ENCODE assay signal across 15 cellular contexts in the genomic region with DNA sequence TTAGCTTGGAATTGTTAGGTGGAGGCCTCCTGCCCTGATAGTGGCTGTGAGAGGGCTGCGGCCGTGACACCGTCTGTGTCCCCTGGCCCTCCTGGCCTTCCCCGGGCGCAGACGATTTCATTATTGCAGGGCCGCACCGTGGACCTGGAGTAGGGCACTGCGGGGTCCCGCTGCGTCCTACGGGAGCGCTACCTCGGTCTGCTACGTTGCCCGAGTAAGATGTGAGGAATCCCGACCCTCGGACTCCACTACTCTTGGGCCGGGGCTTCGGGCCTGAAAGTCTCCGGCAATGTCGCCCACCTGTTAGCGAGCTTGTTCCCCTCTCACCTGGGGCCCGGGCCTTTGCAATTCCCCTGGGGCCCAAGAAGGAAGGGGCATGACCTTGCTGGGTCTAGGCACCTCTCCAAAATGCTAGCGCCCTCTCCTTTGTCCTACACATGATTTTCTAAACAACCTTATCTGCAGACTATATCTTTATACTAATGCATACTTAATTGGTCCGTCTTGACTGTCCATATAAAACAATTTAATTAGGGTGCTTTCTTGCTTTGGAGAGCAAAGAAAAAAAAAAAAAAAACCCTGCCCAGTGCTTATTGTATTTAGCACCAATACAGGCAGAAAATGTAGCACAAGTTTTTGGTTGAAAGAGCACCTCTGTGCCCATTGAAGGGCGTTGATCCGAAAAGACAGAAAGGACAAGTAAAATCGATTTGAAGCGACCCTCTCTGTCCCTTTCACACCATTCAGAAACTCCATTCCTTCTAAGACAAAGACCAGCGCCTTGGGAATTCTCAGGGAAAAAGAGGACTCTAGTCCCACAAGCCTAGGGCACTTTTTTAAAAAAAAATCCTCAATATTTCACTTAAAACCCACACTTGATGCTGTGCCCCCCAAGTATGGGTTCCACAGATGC. TPM values are rescaled to one million over a fixed set of nuclear protein-coding genes. Genes with fewer than 3 reads are reported as not detected.
DNase-seq lines count a peak whose midpoint lies in the region; ATAC-seq, FAIRE-seq and TF ChIP-seq lines count a peak whose summit lies in the region.
"Had no signal": no experiment of that assay in that cellular context is flagged by ENCODE, and none has a peak within 500 bp of the region (broad histone marks: within the 10 kb centered on the region; RNA-seq: fewer than 3 reads in every experiment).

No MANE protein-coding gene starts in this region.

- 62% methylated on average over 31 of the region's 31 CpGs for WGBS in liver
- WGBS in HepG2 (ENCODE audit: low lambda C conversion rate) = 92% methylated on average over 28 of the region's 31 CpGs
- no CpG with 5 or more reads among the region's 31 CpGs for WGBS in neuronal stem cell (ENCODE audit: extremely low coverage in 2 of 2, insufficient read length in 2 of 2, insufficient replicate concordance in 1 of 2), 2 donors

- peak overlapping the region; percentile 89 for H3K18ac ChIP-seq in neuronal stem cell (ENCODE audit: low read length)

- no peaks in the 10 kb centered on the region for H3K27me3 ChIP-seq in liver (ENCODE audit: control insufficient read depth in 4 of 4, insufficient read depth in 4 of 4, low read length in 3 of 4)
- no peaks in the 10 kb centered on the region; a peak in 1 of 5 replicates for H3K27me3 ChIP-seq in HepG2 (ENCODE audit: control insufficient read depth in 1 of 2, insufficient read depth in 2 of 2, low read length in 2 of 2)
- no peaks in the 10 kb centered on the region for H3K27me3 ChIP-seq in right atrium auricular region
- peaks cover 0 to 5% (median 0%) of the 10 kb centered on the region in 3 experiments for H3K27me3 ChIP-seq in neuronal stem cell (ENCODE audit: control insufficient read depth in 3 of 3, insufficient read depth in 3 of 3, low read depth in 1 of 3, low read length in 3 of 3)
- H3K27me3 ChIP-seq in uterus = no peaks in the 10 kb centered on the region

- no peak overlapping the region for H4K8ac ChIP-seq in neuronal stem cell (ENCODE audit: low read depth, low read length)

- TF ChIP-seq EP300 in HepG2 (IDR thresholded peaks at IDR 0.05; ENCODE audit: low read depth in 2 of 2, low read length in 2 of 2) (no peak), HepG2 (CRISPR knock-in tag; IDR thresholded peaks at IDR 0.05; ENCODE audit: borderline replicate concordance) (no peak)

- H3K4me1 ChIP-seq in liver (ENCODE audit: control insufficient read depth in 4 of 4, insufficient read depth in 4 of 4, low read length in 3 of 4) (peaks cover 3 to 53% (median 40%) of the 10 kb centered on the region in 4 donors), HepG2 (ENCODE audit: insufficient read depth, low read length) (peaks cover 38% of the 10 kb centered on the region), right atrium auricular region (peaks cover 0 to 28% of the 10 kb centered on the region in 2 donors), neuronal stem cell (ENCODE audit: control insufficient read depth in 2 of 2, insufficient read depth in 1 of 2, low read depth in 1 of 2, low read length in 2 of 2) (peaks cover 25 to 32% of the 10 kb centered on the region in 2 donors), uterus (no peaks in the 10 kb centered on the region)

- TF ChIP-seq RAD21 in liver (IDR thresholded peaks at IDR 0.05) (no peak), HepG2 (CRISPR knock-in tag; IDR thresholded peaks at IDR 0.05) (no peak)

- H2AFZ ChIP-seq in HepG2 (ENCODE audit: low read length) (no peak overlapping the region), neuronal stem cell (ENCODE audit: low read length) (no peak overlapping the region)

- CTCF ChIA-PET in HepG2 (lab: Yijun Ruan, JAX; ENCODE audit: low intra/inter-chr PET ratio, low total read pairs) = no interaction called here

- in situ Hi-C loops in HepG2 (cut with HindIII; ENCODE audit: extremely low pct_ligation_motif_present, low pct_unique_long_range_greater_than_20kb) = no loop called here

- intact Hi-C loops in HepG2 (cut with micrococcal nuclease; ENCODE audit: unreplicated experiment) = loop anchor here (10.0 kb wide), 1 partner anchor 261 kb away; no protein-coding TSS in a partner anchor
- intact Hi-C loops in uterus (cut with DNase I; ENCODE audit: low total_unique reads) = loop anchor here (10.0 kb wide), 2 partner anchors 139 to 1059 kb away; no protein-coding TSS in a partner anchor

- H3K14ac ChIP-seq in neuronal stem cell (ENCODE audit: low read length) = peak overlapping the region; percentile 91

- TF ChIP-seq POLR2A in HepG2 (IDR thresholded peaks at IDR 0.05; ENCODE audit: insufficient read depth in 1 of 2, low read depth in 2 of 2, low read length in 2 of 2) (no peak), uterus (IDR thresholded peaks at IDR 0.05) (no peak)

- H3K36me3 ChIP-seq in liver (ENCODE audit: control insufficient read depth in 4 of 4, insufficient read depth in 3 of 4, low read depth in 1 of 4, low read length in 3 of 4) = no peaks in the 10 kb centered on the region
- H3K36me3 ChIP-seq in HepG2 (replicated peaks in 1 of 2; ENCODE audit: control insufficient read depth in 1 of 2, insufficient read depth in 2 of 2, low read length in 2 of 2) = no peaks in the 10 kb centered on the region
- no peaks in the 10 kb centered on the region for H3K36me3 ChIP-seq in right atrium auricular region
- H3K36me3 ChIP-seq in neuronal stem cell (replicated peaks in 1 of 2; ENCODE audit: control insufficient read depth in 2 of 2, insufficient read depth in 2 of 2, low read length in 2 of 2) = peaks cover 0 to 3% of the 10 kb centered on the region in 2 donors
- H3K36me3 ChIP-seq in uterus = no peaks in the 10 kb centered on the region

- peak overlapping the region; percentile 13 for H2BK15ac ChIP-seq in neuronal stem cell (ENCODE audit: low read length)

- H2BK120ac ChIP-seq in neuronal stem cell (ENCODE audit: low read depth, low read length) = peak overlapping the region; percentile 56

- H3K79me2 ChIP-seq in HepG2 (ENCODE audit: insufficient read depth, low read length) = peaks cover 2% of the 10 kb centered on the region

- no peak overlapping the region for H3K23ac ChIP-seq in neuronal stem cell (ENCODE audit: low read depth, low read length, poor library complexity)

- H2BK12ac ChIP-seq in neuronal stem cell (ENCODE audit: low read length) = peak overlapping the region; percentile 35

- peak overlapping the region; percentile 68 for H2AK5ac ChIP-seq in neuronal stem cell (ENCODE audit: low read depth, low read length)

- H4K20me1 ChIP-seq in HepG2 (ENCODE audit: insufficient read depth, low read length) = no peaks in the 10 kb centered on the region

- H3K79me1 ChIP-seq in neuronal stem cell (ENCODE audit: low read depth, low read length) = no peaks in the 10 kb centered on the region

- ATAC-seq in HepG2 (no peak), HG03378 (IDR thresholded peaks at IDR 0.05; ENCODE audit: unreplicated experiment) (no peak), HG02970 (IDR thresholded peaks at IDR 0.05; ENCODE audit: low FRiP score, unreplicated experiment) (no peak), GM21423 (IDR thresholded peaks at IDR 0.05; ENCODE audit: unreplicated experiment) (no peak)
- ATAC-seq: activated CD8-positive, alpha-beta T cell treated with anti-CD3 and anti-CD28 coated beads for 36 hours had no signal

- H3K27ac ChIP-seq in liver (ENCODE audit: low read depth in 1 of 2, low read length in 2 of 2) (peak overlapping the region; percentile 65 to 86), HepG2 (ENCODE audit: extremely low read length, insufficient read depth, low read length) (no peak overlapping the region), right atrium auricular region (peak overlapping the region; percentile 94 to 95), neuronal stem cell (replicated peaks; ENCODE audit: low read length) (peak overlapping the region; percentile 94), uterus (peak overlapping the region; percentile 98 to 100)
- H3K27ac ChIP-seq: epithelial cell of prostate had no signal

- H3K4me2 ChIP-seq in HepG2 (ENCODE audit: low read depth, low read length) = no peak overlapping the region
- H3K4me2 ChIP-seq in neuronal stem cell (ENCODE audit: insufficient read depth, low read length, poor library complexity, severe bottlenecking) = peak overlapping the region; percentile 99

- no peak for FAIRE-seq in HepG2 (lab: Jason Lieb, UNC)

- POLR2A ChIA-PET in HepG2 (lab: Yijun Ruan, JAX) = no interaction called here

- peak overlapping the region; percentile 13 for H3K4ac ChIP-seq in neuronal stem cell (ENCODE audit: low read length)

- TF ChIP-seq CTCF in liver (IDR thresholded peaks at IDR 0.05; ENCODE audit: low read depth, low read length, missing input control) = no peak
- TF ChIP-seq CTCF in HepG2 (CRISPR knock-in tag; IDR thresholded peaks at IDR 0.05) = no peak
- TF ChIP-seq CTCF in right atrium auricular region (IDR thresholded peaks at IDR 0.05) = no peak
- TF ChIP-seq CTCF in uterus (IDR thresholded peaks at IDR 0.05) = no peak

- no peak overlapping the region for H4K91ac ChIP-seq in neuronal stem cell (ENCODE audit: low read depth, low read length, poor library complexity)

- H2BK5ac ChIP-seq in neuronal stem cell (ENCODE audit: low read length) = peak overlapping the region; percentile 88

- DNase-seq in HepG2 (ENCODE audit: low spot score) = no peak
- no peak for DNase-seq in right atrium auricular region (ENCODE audit: low spot score)
- peak; percentile 69 for DNase-seq in neuronal stem cell (ENCODE audit: low spot score)
- DNase-seq in uterus = no peak
- DNase-seq: activated CD8-positive, alpha-beta T cell treated with anti-CD3 and anti-CD28 coated beads for 36 hours; activated naive CD8-positive, alpha-beta T cell treated with anti-CD3 and anti-CD28 coated beads for 36 hours; MM.1S; NCI-H774; stimulated activated naive CD4-positive, alpha-beta T cell treated with Interleukin-2 at 50 U/mL for 16 hours had no signal

- no peak overlapping the region for H3K4me3 ChIP-seq in liver (ENCODE audit: low read depth in 1 of 3, low read length in 3 of 3)
- H3K4me3 ChIP-seq in HepG2 (replicated peaks in 1 of 3; ENCODE audit: insufficient read depth in 1 of 3, low read depth in 2 of 3, low read length in 3 of 3) = no peak overlapping the region
- H3K4me3 ChIP-seq in right atrium auricular region = peak overlapping the region; percentile 46 to 70
- peak overlapping the region; percentile 27 to 69 for H3K4me3 ChIP-seq in neuronal stem cell (ENCODE audit: low read length in 2 of 2)
- peak overlapping the region; percentile 69 to 73 for H3K4me3 ChIP-seq in uterus
- H3K4me3 ChIP-seq: mucosa of descending colon had no signal

- H3K9ac ChIP-seq in liver (ENCODE audit: low read depth in 1 of 2, low read length in 2 of 2) = peak overlapping the region in 1 of 2 donors; percentile 13
- no peak overlapping the region for H3K9ac ChIP-seq in HepG2 (ENCODE audit: insufficient read depth, low read depth, low read length)
- peak overlapping the region; percentile 38 for H3K9ac ChIP-seq in neuronal stem cell (ENCODE audit: low read depth, low read length, poor library complexity)

- H3K9me3 ChIP-seq in liver (ENCODE audit: control insufficient read depth in 4 of 4, low read length in 3 of 4) (no peaks in the 10 kb centered on the region), HepG2 (ENCODE audit: low read length) (no peaks in the 10 kb centered on the region), right atrium auricular region (no peaks in the 10 kb centered on the region), neuronal stem cell (replicated peaks in 1 of 2; ENCODE audit: control insufficient read depth in 2 of 2, insufficient read depth in 1 of 2, low read depth in 1 of 2, low read length in 2 of 2) (peaks cover 0 to 2% of the 10 kb centered on the region in 2 donors), uterus (no peaks in the 10 kb centered on the region)
- H3K9me3 ChIP-seq: mucosa of descending colon had no signal

- no TSS peak for BruUV-seq in HepG2 (replicated peaks; lab: Mats Ljungman, UMichigan)

RNA-seq across cellular contexts. Expression of gene NR2F2, which starts 7.0 kb away (rescaled TPM):
- total RNA-seq in liver = 1 to 10 TPM; 5.9 to 6.4 TPM
- polyA plus RNA-seq in liver = 10 to 100 TPM; 12.0 to 22.4 TPM
- total RNA-seq in HepG2 (2016; rRNA removed; fragmentation: Illumina TruSeq; extraction: Trizol) = 3.5 and 5.0 TPM in 2 replicates
- 0.61 and 0.79 TPM in 2 replicates for total RNA-seq in HepG2 (2016; cell fraction: cytosol; rRNA removed; fragmentation: Illumina TruSeq; extraction: Trizol; ENCODE audit: low read depth)
- total RNA-seq in HepG2 (2016; cell fraction: insoluble cytoplasmic fraction; rRNA removed; fragmentation: Illumina TruSeq; extraction: Trizol) = 3.8 and 4.3 TPM in 2 replicates
- total RNA-seq in HepG2 (2016; cell fraction: membrane; rRNA removed; fragmentation: Illumina TruSeq; extraction: Trizol) = 2.4 and 2.8 TPM in 2 replicates
- 8.2 and 8.4 TPM in 2 replicates for total RNA-seq in HepG2 (2016; cell fraction: nucleus; rRNA removed; fragmentation: Illumina TruSeq; extraction: Trizol)
- 4.0 and 4.7 TPM in 2 replicates for polyA plus RNA-seq in HepG2 (2011; rRNA removed)
- polyA plus RNA-seq in HepG2 (2011; cell fraction: cytosol; rRNA removed) = 3.5 and 3.6 TPM in 2 replicates
- 13.5 and 15.0 TPM in 2 replicates for polyA plus RNA-seq in HepG2 (2011; cell fraction: nucleus; rRNA removed)
- 20.1 and 28.6 TPM in 2 replicates for polyA plus RNA-seq in HepG2 (2012)
- 0.70 TPM in 2 replicates for polyA plus RNA-seq in HepG2 (2016; cell fraction: cytosol; fragmentation: Illumina TruSeq; extraction: Trizol; ENCODE audit: low read depth)
- polyA plus RNA-seq in HepG2 (2016; cell fraction: insoluble cytoplasmic fraction; fragmentation: Illumina TruSeq; extraction: Trizol; ENCODE audit: low read depth) = 14.4 and 16.5 TPM in 2 replicates
- polyA plus RNA-seq in HepG2 (2016; cell fraction: membrane; fragmentation: Illumina TruSeq; extraction: Trizol; ENCODE audit: low read depth) = 3.3 and 3.6 TPM in 2 replicates
- polyA plus RNA-seq in HepG2 (2016; cell fraction: nucleus; fragmentation: Illumina TruSeq; extraction: Trizol; ENCODE audit: insufficient read depth, low read depth) = 27.1 and 27.3 TPM in 2 replicates
- polyA minus RNA-seq in HepG2 (2011; rRNA and poly(A)+ RNA removed; ENCODE audit: low replicate concordance) = 15.2 and 51.3 TPM in 2 replicates
- polyA minus RNA-seq in HepG2 (2011; cell fraction: cytosol; rRNA and poly(A)+ RNA removed) = 6.7 and 11.9 TPM in 2 replicates
- 11.7 and 14.2 TPM in 2 replicates for polyA minus RNA-seq in HepG2 (2011; cell fraction: nucleus; rRNA and poly(A)+ RNA removed)
- total RNA-seq in right atrium auricular region = 10 to 100 TPM; 25.0 to 26.7 TPM
- polyA plus RNA-seq in neuronal stem cell (2013, experiment 1 of 2) = 43.2 TPM
- 45.4 TPM for polyA plus RNA-seq in neuronal stem cell (2013, experiment 2 of 2)
- total RNA-seq in uterus = 100 to 1,000 TPM in 1 of 4 donors, 10 to 100 TPM in 3; 23.6 to 255 (median 51.9) TPM
- total RNA-seq: activated CD8-positive, alpha-beta T cell treated with anti-CD3 and anti-CD28 coated beads for 36 hours; activated naive CD8-positive, alpha-beta T cell treated with anti-CD3 and anti-CD28 coated beads for 36 hours had no signal

Comparison
In these comparisons a context has a peak if more than half of its experiments do, and no peak if none do; other contexts are left out.
1. H3K4me3 ChIP-seq: peak in right atrium auricular region (2 of 2), neuronal stem cell (2 of 2) and uterus (2 of 2); none in liver (0 of 3) and HepG2 (0 of 3).